Comparison of ENCODE assay signal across 19 cellular contexts in genomic region chr1:1920608-1921458, GRCh38. TPM values are rescaled to one million over a fixed set of nuclear protein-coding genes. Genes with fewer than 3 reads are reported as not detected.
DNase-seq lines count a peak whose midpoint lies in the region; ATAC-seq and TF ChIP-seq lines count a peak whose summit lies in the region.
"Had no signal": no experiment of that assay in that cellular context is flagged by ENCODE, and none has a peak within 500 bp of the region (broad histone marks: within the 10 kb centered on the region; RNA-seq: fewer than 3 reads in every experiment).

No MANE protein-coding gene starts in this region.

- CTCF ChIA-PET in activated CD8-positive, alpha-beta T cell treated with anti-CD3 and anti-CD28 coated beads, Interleukin-2, amount 10 ng/mL, durations not matched to agents 7 days and 5 days (lab: Charles Lee), result interaction anchor here (0.9 kb wide), 1 partner anchor 12 kb away, joined by 3 read pairs; no protein-coding TSS in a partner anchor
- CTCF ChIA-PET in activated CD8-positive, alpha-beta T cell treated with anti-CD3 and anti-CD28 coated beads for 36 hours (lab: Charles Lee), result no interaction called here
- CTCF ChIA-PET in RWPE1 (lab: Yijun Ruan, JAX), result no interaction called here

- POLR2A ChIA-PET in activated CD8-positive, alpha-beta T cell treated with anti-CD3 and anti-CD28 coated beads, Interleukin-2, amount 10 ng/mL, durations not matched to agents 7 days and 5 days (lab: Charles Lee), result no interaction called here
- POLR2A ChIA-PET in activated CD8-positive, alpha-beta T cell treated with anti-CD3 and anti-CD28 coated beads for 36 hours (lab: Charles Lee), result no interaction called here
- POLR2A ChIA-PET in RWPE1 (lab: Yijun Ruan, JAX; ENCODE audit: low non-redundant PET), result no interaction called here

- H3K27ac Mint-ChIP-seq in activated CD8-positive, alpha-beta T cell treated with anti-CD3 and anti-CD28 coated beads, Interleukin-2, amount 10 ng/mL, durations not matched to agents 7 days and 5 days, result peak overlapping the region; percentile 52
- H3K27ac Mint-ChIP-seq in activated CD8-positive, alpha-beta T cell treated with anti-CD3 and anti-CD28 coated beads for 36 hours, result no peak overlapping the region
- peak overlapping the region in 1 of 6 donors; percentile 42 for H3K27ac Mint-ChIP-seq in immature natural killer cell
- H3K27ac Mint-ChIP-seq in stimulated activated memory B cell treated with anti-CD40 and anti-IgM and Interleukin-4, amounts not matched to agents 10 μg/mL and 1 μg/mL and 100 μg/mL, for 72 hours, result peak overlapping the region; percentile 27
- H3K27ac Mint-ChIP-seq: activated naive CD4-positive, alpha-beta T cell treated with anti-CD3 and anti-CD28 coated beads, Interleukin-2, amount 50 U/mL, for 24 hours; progenitor cell of endocrine pancreas had no signal

- ATAC-seq in activated CD8-positive, alpha-beta T cell treated with anti-CD3 and anti-CD28 coated beads, Interleukin-2, amount 10 ng/mL, durations not matched to agents 7 days and 5 days, result no peak
- no peak for ATAC-seq in activated CD8-positive, alpha-beta T cell treated with anti-CD3 and anti-CD28 coated beads for 36 hours
- no peak for ATAC-seq in stimulated activated memory B cell treated with anti-CD40 and anti-IgM and Interleukin-4, amounts not matched to agents 10 μg/mL and 1 μg/mL and 100 μg/mL, for 72 hours
- ATAC-seq in HG02840 (IDR thresholded peaks at IDR 0.05; ENCODE audit: low FRiP score, unreplicated experiment), result no peak
- ATAC-seq in HG02973 (IDR thresholded peaks at IDR 0.05; ENCODE audit: unreplicated experiment), result no peak
- ATAC-seq in HG03378 (IDR thresholded peaks at IDR 0.05; ENCODE audit: unreplicated experiment), result no peak

- H3K4me3 Mint-ChIP-seq in activated CD8-positive, alpha-beta T cell treated with anti-CD3 and anti-CD28 coated beads, Interleukin-2, amount 10 ng/mL, durations not matched to agents 7 days and 5 days, result no peak overlapping the region
- no peak overlapping the region for H3K4me3 Mint-ChIP-seq in activated CD8-positive, alpha-beta T cell treated with anti-CD3 and anti-CD28 coated beads for 36 hours
- H3K4me3 Mint-ChIP-seq in immature natural killer cell, result peak overlapping the region in 3 of 5 donors; percentile 21 to 29 (median 27)
- H3K4me3 Mint-ChIP-seq in stimulated activated memory B cell treated with anti-CD40 and anti-IgM and Interleukin-4, amounts not matched to agents 10 μg/mL and 1 μg/mL and 100 μg/mL, for 72 hours, result peak overlapping the region; percentile 32
- H3K4me3 Mint-ChIP-seq: activated naive CD4-positive, alpha-beta T cell treated with anti-CD3 and anti-CD28 coated beads, Interleukin-2, amount 50 U/mL, for 24 hours had no signal

- intact Hi-C loops in activated CD8-positive, alpha-beta T cell treated with anti-CD3 and anti-CD28 coated beads for 36 hours (cut with micrococcal nuclease), result no loop called here

- no peaks in the 10 kb centered on the region for H3K36me3 Mint-ChIP-seq in activated CD8-positive, alpha-beta T cell treated with anti-CD3 and anti-CD28 coated beads, Interleukin-2, amount 10 ng/mL, durations not matched to agents 7 days and 5 days (ENCODE audit: low read depth)
- no peaks in the 10 kb centered on the region for H3K36me3 Mint-ChIP-seq in activated CD8-positive, alpha-beta T cell treated with anti-CD3 and anti-CD28 coated beads for 36 hours (ENCODE audit: low read depth)
- H3K36me3 Mint-ChIP-seq in immature natural killer cell, result no peaks in the 10 kb centered on the region
- no peaks in the 10 kb centered on the region for H3K36me3 Mint-ChIP-seq in stimulated activated memory B cell treated with anti-CD40 and anti-IgM and Interleukin-4, amounts not matched to agents 10 μg/mL and 1 μg/mL and 100 μg/mL, for 72 hours
- H3K36me3 Mint-ChIP-seq: activated naive CD4-positive, alpha-beta T cell treated with anti-CD3 and anti-CD28 coated beads, Interleukin-2, amount 50 U/mL, for 24 hours; CD4-positive, alpha-beta memory T cell had no signal

- no peak for TF ChIP-seq CTCF in activated CD8-positive, alpha-beta T cell treated with anti-CD3 and anti-CD28 coated beads for 36 hours (IDR thresholded peaks at IDR 0.05)
- no peak for TF ChIP-seq CTCF in RWPE1 (conservative IDR thresholded peaks at IDR 0.05; ENCODE audit: low read depth)

- peaks cover 4% of the 10 kb centered on the region for H3K4me1 Mint-ChIP-seq in activated CD8-positive, alpha-beta T cell treated with anti-CD3 and anti-CD28 coated beads, Interleukin-2, amount 10 ng/mL, durations not matched to agents 7 days and 5 days (ENCODE audit: low read depth)
- H3K4me1 Mint-ChIP-seq in activated CD8-positive, alpha-beta T cell treated with anti-CD3 and anti-CD28 coated beads for 36 hours (ENCODE audit: low read depth), result peaks cover 3% of the 10 kb centered on the region
- H3K4me1 Mint-ChIP-seq in immature natural killer cell, result peaks cover 6 to 8% of the 10 kb centered on the region in 2 donors
- peaks cover 7% of the 10 kb centered on the region for H3K4me1 Mint-ChIP-seq in stimulated activated memory B cell treated with anti-CD40 and anti-IgM and Interleukin-4, amounts not matched to agents 10 μg/mL and 1 μg/mL and 100 μg/mL, for 72 hours
- H3K4me1 Mint-ChIP-seq: activated naive CD4-positive, alpha-beta T cell treated with anti-CD3 and anti-CD28 coated beads, Interleukin-2, amount 50 U/mL, for 24 hours had no signal

- no peaks in the 10 kb centered on the region for H3K27me3 Mint-ChIP-seq in activated CD8-positive, alpha-beta T cell treated with anti-CD3 and anti-CD28 coated beads, Interleukin-2, amount 10 ng/mL, durations not matched to agents 7 days and 5 days (ENCODE audit: low read depth)
- H3K27me3 Mint-ChIP-seq in activated CD8-positive, alpha-beta T cell treated with anti-CD3 and anti-CD28 coated beads for 36 hours, result no peaks in the 10 kb centered on the region
- H3K27me3 Mint-ChIP-seq in immature natural killer cell (ENCODE audit: low read depth in 3 of 3), result peaks cover 3 to 13% (median 5%) of the 10 kb centered on the region in 3 donors
- H3K27me3 Mint-ChIP-seq in stimulated activated memory B cell treated with anti-CD40 and anti-IgM and Interleukin-4, amounts not matched to agents 10 μg/mL and 1 μg/mL and 100 μg/mL, for 72 hours, result peaks cover 37% of the 10 kb centered on the region
- H3K27me3 Mint-ChIP-seq: activated naive CD4-positive, alpha-beta T cell treated with anti-CD3 and anti-CD28 coated beads, Interleukin-2, amount 50 U/mL, for 24 hours; CD4-positive, alpha-beta memory T cell had no signal

- H3K9me3 Mint-ChIP-seq in activated CD8-positive, alpha-beta T cell treated with anti-CD3 and anti-CD28 coated beads, Interleukin-2, amount 10 ng/mL, durations not matched to agents 7 days and 5 days (ENCODE audit: insufficient read depth), result no peaks in the 10 kb centered on the region
- H3K9me3 Mint-ChIP-seq in activated CD8-positive, alpha-beta T cell treated with anti-CD3 and anti-CD28 coated beads for 36 hours, result no peaks in the 10 kb centered on the region
- no peaks in the 10 kb centered on the region for H3K9me3 Mint-ChIP-seq in immature natural killer cell
- no peaks in the 10 kb centered on the region for H3K9me3 Mint-ChIP-seq in stimulated activated memory B cell treated with anti-CD40 and anti-IgM and Interleukin-4, amounts not matched to agents 10 μg/mL and 1 μg/mL and 100 μg/mL, for 72 hours
- H3K9me3 Mint-ChIP-seq: activated naive CD4-positive, alpha-beta T cell treated with anti-CD3 and anti-CD28 coated beads, Interleukin-2, amount 50 U/mL, for 24 hours; CD4-positive, alpha-beta memory T cell had no signal

- DNase-seq in activated CD8-positive, alpha-beta T cell treated with anti-CD3 and anti-CD28 coated beads, Interleukin-2, amount 10 ng/mL, durations not matched to agents 7 days and 5 days, result no peak
- DNase-seq in activated CD8-positive, alpha-beta T cell treated with anti-CD3 and anti-CD28 coated beads for 36 hours, result no peak
- DNase-seq in RWPE1 (ENCODE audit: low spot score), result no peak
- DNase-seq in immature natural killer cell, result no peak
- DNase-seq: activated CD4-positive, alpha-beta T cell treated with anti-CD3 and anti-CD28 coated beads for 4 hours; activated T-cell treated with anti-CD3 and anti-CD28 coated beads for 4 hours; CD4-positive, alpha-beta memory T cell; colonic mucosa; foreskin fibroblast; NCI-H2081 treated with DMSO at 0.1 percent for 48 hours; NCI-H524; SHP77; trophoblast cell had no signal

- peak overlapping the region; percentile 75 for H3K27ac ChIP-seq in RWPE1
- H3K27ac ChIP-seq: colonic mucosa had no signal

RNA-seq across cellular contexts. Expression of gene TMEM52, which starts 1.8 kb away (rescaled TPM):
- total RNA-seq in activated CD8-positive, alpha-beta T cell treated with anti-CD3 and anti-CD28 coated beads, Interleukin-2, amount 10 ng/mL, durations not matched to agents 7 days and 5 days, result under 1 TPM in 1 of 2 experiments, not detected in 1; 0.70 TPM
- total RNA-seq in activated CD8-positive, alpha-beta T cell treated with anti-CD3 and anti-CD28 coated beads for 36 hours, result 1 to 10 TPM; 2.1 to 2.2 TPM
- polyA plus RNA-seq in immature natural killer cell, result under 1 TPM in 1 of 3 donors, not detected in 2; 0.18 TPM
- polyA plus RNA-seq: CD4-positive, alpha-beta memory T cell had no signal

RNA-seq across cellular contexts. Expression of gene CALML6, which starts 5.8 kb away (rescaled TPM):
- total RNA-seq in activated CD8-positive, alpha-beta T cell treated with anti-CD3 and anti-CD28 coated beads, Interleukin-2, amount 10 ng/mL, durations not matched to agents 7 days and 5 days, result under 1 TPM; 0.21 to 0.42 TPM
- total RNA-seq in activated CD8-positive, alpha-beta T cell treated with anti-CD3 and anti-CD28 coated beads for 36 hours, result under 1 TPM; 0.47 to 0.76 TPM
- not detected for polyA plus RNA-seq in immature natural killer cell
- polyA plus RNA-seq: CD4-positive, alpha-beta memory T cell had no signal

RNA-seq across cellular contexts. Expression of gene GNB1, which starts 29.9 kb away (rescaled TPM):
- 100 to 1,000 TPM; 398 TPM for total RNA-seq in activated CD8-positive, alpha-beta T cell treated with anti-CD3 and anti-CD28 coated beads, Interleukin-2, amount 10 ng/mL, durations not matched to agents 7 days and 5 days
- 100 to 1,000 TPM; 318 to 330 TPM for total RNA-seq in activated CD8-positive, alpha-beta T cell treated with anti-CD3 and anti-CD28 coated beads for 36 hours
- polyA plus RNA-seq in immature natural killer cell, result 100 to 1,000 TPM in 1 of 3 donors, 10 to 100 TPM in 2; 53.4 to 111 (median 98.7) TPM

Comparison
In these comparisons a context has a peak if more than half of its experiments do, and no peak if none do; other contexts are left out.
1. H3K4me3 Mint-ChIP-seq: peak in immature natural killer cell (3 of 5) and stimulated activated memory B cell treated with anti-CD40 and anti-IgM and Interleukin-4, amounts not matched to agents 10 μg/mL and 1 μg/mL and 100 μg/mL, for 72 hours (single experiment); none in activated CD8-positive, alpha-beta T cell treated with anti-CD3 and anti-CD28 coated beads, Interleukin-2, amount 10 ng/mL, durations not matched to agents 7 days and 5 days (single experiment) and activated CD8-positive, alpha-beta T cell treated with anti-CD3 and anti-CD28 coated beads for 36 hours (single experiment).